1 cellular context compared by ENCODE assay signal in the genomic region with DNA sequence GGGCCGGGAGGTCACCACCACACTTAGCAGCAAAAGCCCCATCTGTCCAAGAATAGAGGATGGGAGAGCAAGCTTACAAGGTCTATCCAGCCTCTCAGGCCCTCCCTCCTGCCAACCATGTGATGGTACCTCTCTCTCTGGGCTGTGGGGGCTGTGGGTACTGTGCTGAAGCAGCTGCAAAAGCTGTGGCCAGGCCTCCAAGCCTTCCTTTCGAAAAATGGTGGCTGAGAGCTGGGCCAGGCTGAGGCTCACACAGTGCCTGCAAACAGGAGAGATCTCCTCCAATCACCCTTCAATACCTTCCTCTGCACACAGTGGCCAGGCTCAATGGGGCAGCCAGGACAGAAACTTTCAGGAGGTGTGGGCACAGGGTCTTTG.
TF ChIP-seq lines count a peak whose summit lies in the region.

No MANE protein-coding gene starts in this region.

TF ChIP-seq in K562, 482 proteins besides CTCF, POLR2A, EP300 and RAD21:
- TF ChIP-seq ZNF217 (CRISPR knock-in tag; IDR thresholded peaks at IDR 0.05): no peak
- TF ChIP-seq, protein P1, sequence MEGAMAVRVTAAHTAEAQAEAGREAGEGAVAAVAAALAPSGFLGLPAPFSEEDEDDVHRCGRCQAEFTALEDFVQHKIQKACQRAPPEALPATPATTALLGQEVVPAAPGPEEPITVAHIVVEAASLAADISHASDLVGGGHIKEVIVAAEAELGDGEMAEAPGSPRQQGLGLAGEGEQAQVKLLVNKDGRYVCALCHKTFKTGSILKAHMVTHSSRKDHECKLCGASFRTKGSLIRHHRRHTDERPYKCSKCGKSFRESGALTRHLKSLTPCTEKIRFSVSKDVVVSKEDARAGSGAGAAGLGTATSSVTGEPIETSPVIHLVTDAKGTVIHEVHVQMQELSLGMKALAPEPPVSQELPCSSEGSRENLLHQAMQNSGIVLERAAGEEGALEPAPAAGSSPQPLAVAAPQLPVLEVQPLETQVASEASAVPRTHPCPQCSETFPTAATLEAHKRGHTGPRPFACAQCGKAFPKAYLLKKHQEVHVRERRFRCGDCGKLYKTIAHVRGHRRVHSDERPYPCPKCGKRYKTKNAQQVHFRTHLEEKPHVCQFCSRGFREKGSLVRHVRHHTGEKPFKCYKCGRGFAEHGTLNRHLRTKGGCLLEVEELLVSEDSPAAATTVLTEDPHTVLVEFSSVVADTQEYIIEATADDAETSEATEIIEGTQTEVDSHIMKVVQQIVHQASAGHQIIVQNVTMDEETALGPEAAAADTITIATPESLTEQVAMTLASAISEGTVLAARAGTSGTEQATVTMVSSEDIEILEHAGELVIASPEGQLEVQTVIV (CRISPR knock-in tag; IDR thresholded peaks at IDR 0.05; ENCODE audit: borderline replicate concordance): no peak
- TF ChIP-seq ARHGAP35 (IDR thresholded peaks at IDR 0.05; ENCODE audit: partially characterized antibody): no peak
TF ChIP-seq in K562: peak in this region for 0.
